In genomic region chr13:84237181-84237580, GRCh38 we compare ENCODE assay signal across 16 cellular contexts.
"Had no signal": no experiment of that assay in that cellular context is flagged by ENCODE, and none has a peak within 500 bp of the region (broad histone marks: within the 10 kb centered on the region; RNA-seq: fewer than 3 reads in every experiment).

No MANE protein-coding gene starts in this region.

- H3K4me3 ChIP-seq: adrenal gland, colonic mucosa, esophagus squamous epithelium, ovary had no signal

- FAIRE-seq: TTC549 had no signal

- H3K27ac ChIP-seq: adrenal gland, colonic mucosa, esophagus squamous epithelium, ovary had no signal

- DNase-seq: activated CD4-positive, alpha-beta T cell treated with anti-CD3 and anti-CD28 coated beads for 4 hours; activated CD8-positive, alpha-beta T cell treated with anti-CD3 and anti-CD28 coated beads for 36 hours; activated effector memory CD4-positive, alpha-beta T cell treated with anti-CD3 and anti-CD28 coated beads, Interleukin-2, amount 50 U/mL, for 16 hours; activated T-cell treated with anti-CD3 and anti-CD28 coated beads, Interleukin-2, amount 50 U/mL, for 4 hours; adrenal gland; caudate nucleus; colonic mucosa; effector CD4-positive, alpha-beta T cell; esophagus squamous epithelium; hypothalamus; kidney glomerular epithelial cell; ovary; T-helper 2 cell had no signal

- H3K9me3 ChIP-seq: adrenal gland, colonic mucosa, esophagus squamous epithelium, ovary had no signal

- H3K4me1 ChIP-seq: adrenal gland, colonic mucosa, esophagus squamous epithelium had no signal

- H3K27me3 ChIP-seq: adrenal gland, colonic mucosa, esophagus squamous epithelium, ovary had no signal

- ATAC-seq: activated CD8-positive, alpha-beta T cell treated with anti-CD3 and anti-CD28 coated beads for 36 hours; activated T-cell treated with anti-CD3 and anti-CD28 coated beads, Interleukin-2, amount 50 U/mL, for 4 hours; stimulated activated effector memory CD8-positive, alpha-beta T cell treated with anti-CD3 and anti-CD28 coated beads, Interleukin-12 subunit alpha, Interleukin-12 subunit beta, amount 100 ng/mL, for 72 hours; WTC11 had no signal

- H3K36me3 ChIP-seq: adrenal gland, colonic mucosa, esophagus squamous epithelium, ovary had no signal
